Comparison of ENCODE assay signal across 9 cellular contexts in genomic region chr18:35949903-35950627, GRCh38.
A peak's percentile ranks its signal among the peaks of the same experiment; 100 is the strongest.
DNase-seq lines count a peak whose midpoint lies in the region; ATAC-seq and TF ChIP-seq lines count a peak whose summit lies in the region.
"Had no signal": no experiment of that assay in that cellular context is flagged by ENCODE, and none has a peak within 500 bp of the region (broad histone marks: within the 10 kb centered on the region; RNA-seq: fewer than 3 reads in every experiment).

No MANE protein-coding gene starts in this region.

- no peak overlapping the region for H3K27ac Mint-ChIP-seq in activated CD4-positive, alpha-beta T cell treated with anti-CD3 and anti-CD28 coated beads, Interleukin-2, amount 10 ng/mL, durations not matched to agents 7 days and 5 days

- no peaks in the 10 kb centered on the region for H3K36me3 Mint-ChIP-seq in activated CD4-positive, alpha-beta T cell treated with anti-CD3 and anti-CD28 coated beads, Interleukin-2, amount 10 ng/mL, durations not matched to agents 7 days and 5 days (ENCODE audit: low read depth)

- POLR2A ChIA-PET in activated CD4-positive, alpha-beta T cell treated with anti-CD3 and anti-CD28 coated beads, Interleukin-2, amount 10 ng/mL, durations not matched to agents 7 days and 5 days (lab: Charles Lee), result no interaction called here

- DNase-seq in EL (peak; percentile 64), NCI-H345 (lab: John Stamatoyannopoulos, UW) (peak; percentile 79), lower leg skin (ENCODE audit: low spot score in 2 of 2) (peak in 1 of 2 donors; percentile 50)
- DNase-seq in activated CD4-positive, alpha-beta T cell treated with anti-CD3 and anti-CD28 coated beads, Interleukin-2, amount 10 ng/mL, durations not matched to agents 7 days and 5 days, result peak; percentile 61
- peak; percentile 61 for DNase-seq in stimulated activated CD4-positive, alpha-beta T cell treated with anti-CD3 and anti-CD28 coated beads, Interleukin-4, amount 100 ng/mL, for 24 hours

- H3K36me3 ChIP-seq in duodenal mucosa (ENCODE audit: control insufficient read depth in 1 of 2, insufficient read depth in 2 of 2, low read length in 2 of 2), result no peaks in the 10 kb centered on the region

- peaks cover 0 to 5% of the 10 kb centered on the region in 2 donors for H3K27me3 ChIP-seq in duodenal mucosa (ENCODE audit: control insufficient read depth in 1 of 2, insufficient read depth in 2 of 2, low read length in 2 of 2)

- CTCF ChIA-PET in activated CD4-positive, alpha-beta T cell treated with anti-CD3 and anti-CD28 coated beads, Interleukin-2, amount 10 ng/mL, durations not matched to agents 7 days and 5 days (lab: Charles Lee), result interaction anchor here (0.7 to 1.3 kb wide), 6 partner anchors 12 to 218 kb away, joined by 3 to 4 read pairs (median 3); no protein-coding TSS in a partner anchor

- no peak overlapping the region for H3K27ac ChIP-seq in duodenal mucosa (ENCODE audit: low read depth, low read length)
- H3K27ac ChIP-seq: epithelial cell of prostate had no signal

- peaks cover 11% of the 10 kb centered on the region for H3K4me1 Mint-ChIP-seq in activated CD4-positive, alpha-beta T cell treated with anti-CD3 and anti-CD28 coated beads, Interleukin-2, amount 10 ng/mL, durations not matched to agents 7 days and 5 days

- TF ChIP-seq POLR2A in lower leg skin (IDR thresholded peaks at IDR 0.05), result no peak

- H3K9me3 ChIP-seq in duodenal mucosa (ENCODE audit: control insufficient read depth in 1 of 2, low read length in 2 of 2), result no peaks in the 10 kb centered on the region

- H3K4me1 ChIP-seq in duodenal mucosa (ENCODE audit: control insufficient read depth in 1 of 2, insufficient read depth in 2 of 2, low read length in 2 of 2), result peaks cover 6 to 9% of the 10 kb centered on the region in 2 donors

- ATAC-seq in HG02642 (IDR thresholded peaks at IDR 0.05; ENCODE audit: poor library complexity, unreplicated experiment), result peak; percentile 80
- no peak for ATAC-seq in GM18520 (IDR thresholded peaks at IDR 0.05; ENCODE audit: unreplicated experiment)

- WGBS in lower leg skin, 2 donors, result 7 to 8% methylated on average over 19 to 52 of the region's 54 CpGs

- intact Hi-C loops in lower leg skin (cut with DNase I; ENCODE audit: low total_unique reads), result loop anchor here (10.0 kb wide), 1 partner anchor 195 kb away; no protein-coding TSS in a partner anchor

- H3K4me3 ChIP-seq in duodenal mucosa (ENCODE audit: low read depth in 1 of 2, low read length in 2 of 2), result peak overlapping the region; percentile 73 to 74
- peak overlapping the region; percentile 2 for H3K4me3 ChIP-seq in lower leg skin (ENCODE audit: low read depth, poor library complexity, severe bottlenecking)

- TF ChIP-seq CTCF in lower leg skin (IDR thresholded peaks at IDR 0.05), result peak in 1 of 3 donors; percentile 84

- peaks cover 5% of the 10 kb centered on the region for H3K27me3 Mint-ChIP-seq in activated CD4-positive, alpha-beta T cell treated with anti-CD3 and anti-CD28 coated beads, Interleukin-2, amount 10 ng/mL, durations not matched to agents 7 days and 5 days

- peak overlapping the region; percentile 73 for H3K4me3 Mint-ChIP-seq in activated CD4-positive, alpha-beta T cell treated with anti-CD3 and anti-CD28 coated beads, Interleukin-2, amount 10 ng/mL, durations not matched to agents 7 days and 5 days

- H3K9me3 Mint-ChIP-seq in activated CD4-positive, alpha-beta T cell treated with anti-CD3 and anti-CD28 coated beads, Interleukin-2, amount 10 ng/mL, durations not matched to agents 7 days and 5 days, result no peaks in the 10 kb centered on the region

- peak overlapping the region; percentile 35 to 39 for H3K9ac ChIP-seq in duodenal mucosa (ENCODE audit: low read depth in 1 of 2, low read length in 2 of 2)
